In the genomic region with DNA sequence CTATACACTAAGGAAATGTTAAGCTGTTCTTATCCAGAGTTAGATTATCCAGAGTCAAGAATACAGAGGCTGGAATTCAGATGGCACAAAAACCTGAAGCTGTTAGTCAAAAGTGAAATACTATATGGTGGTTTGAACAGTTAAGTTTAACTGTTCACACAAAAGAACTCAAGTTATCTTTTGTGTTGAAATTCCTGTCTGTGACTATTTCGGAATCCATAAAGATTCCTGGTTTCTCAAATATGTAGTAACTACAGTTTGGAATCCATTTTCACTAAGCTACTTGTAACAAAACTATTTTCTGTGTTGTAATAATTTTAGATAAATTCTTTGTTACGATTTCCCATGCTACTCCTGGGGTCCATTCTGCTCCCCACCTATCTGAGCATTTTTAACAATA, we compare ENCODE assay signal across 32 cellular contexts.
"Had no signal": no experiment of that assay in that cellular context is flagged by ENCODE, and none has a peak within 500 bp of the region (broad histone marks: within the 10 kb centered on the region; RNA-seq: fewer than 3 reads in every experiment).

No MANE protein-coding gene starts in this region.

- H3K9me3 Mint-ChIP-seq: activated CD4-positive, alpha-beta memory T cell treated with anti-CD3 and anti-CD28 coated beads for 36 hours; activated CD4-positive, alpha-beta T cell treated with anti-CD3 and anti-CD28 coated beads, Interleukin-2, amount 10 ng/mL, durations not matched to agents 24 days and 14 days; activated naive CD4-positive, alpha-beta T cell treated with anti-CD3 and anti-CD28 coated beads, Interleukin-2, amount 10 ng/mL, durations not matched to agents 7 days and 5 days; activated naive CD4-positive, alpha-beta T cell treated with anti-CD3 and anti-CD28 coated beads, Interleukin-2, amount 50 U/mL, for 72 hours; activated naive CD8-positive, alpha-beta T cell treated with anti-CD3 and anti-CD28 coated beads, Interleukin-2, amount 10 ng/mL, durations not matched to agents 7 days and 5 days; activated T-helper 1 cell treated with anti-CD3 and anti-CD28 coated beads, Interleukin-12 subunit alpha, Interleukin-12 subunit beta, Interleukin-2, Interleukin-4 antibody, amounts not matched to agents 30 ng/mL and 10 ng/mL and 1 ng/mL, durations not matched to agents 14 hours and 24 hours and 36 hours; effector memory CD8-positive, alpha-beta T cell; T-cell; T-helper 1 cell treated with Interleukin-12 subunit alpha and Interleukin-12 subunit beta and Interleukin-4 antibody, amounts not matched to agents 30 μg/mL and 1 μg/mL, for 36 hours; T-helper 2 cell treated with Interferon-gamma antibody and Interleukin-4, amounts not matched to agents 5 μg/mL and 100 μg/mL, for 36 hours had no signal

- H3K27ac Mint-ChIP-seq: activated CD4-positive, alpha-beta memory T cell treated with anti-CD3 and anti-CD28 coated beads for 36 hours; activated CD4-positive, alpha-beta T cell treated with anti-CD3 and anti-CD28 coated beads for 36 hours; activated CD4-positive, alpha-beta T cell treated with anti-CD3 and anti-CD28 coated beads, Interleukin-2, amount 10 ng/mL, durations not matched to agents 24 days and 14 days; activated CD8-positive, alpha-beta memory T cell treated with anti-CD3 and anti-CD28 coated beads, Interleukin-2, amount 10 ng/mL, durations not matched to agents 7 days and 5 days; activated CD8-positive, alpha-beta T cell treated with anti-CD3 and anti-CD28 coated beads, Interleukin-2, amount 10 ng/mL, durations not matched to agents 7 days and 5 days; activated naive CD4-positive, alpha-beta T cell treated with anti-CD3 and anti-CD28 coated beads, Interleukin-2, amount 10 ng/mL, durations not matched to agents 7 days and 5 days; activated naive CD4-positive, alpha-beta T cell treated with anti-CD3 and anti-CD28 coated beads, Interleukin-2, amount 50 U/mL, for 72 hours; activated naive CD8-positive, alpha-beta T cell treated with anti-CD3 and anti-CD28 coated beads, Interleukin-2, amount 10 ng/mL, durations not matched to agents 7 days and 5 days; activated T-helper 1 cell treated with anti-CD3 and anti-CD28 coated beads, Interleukin-12 subunit alpha, Interleukin-12 subunit beta, Interleukin-2, Interleukin-4 antibody, amounts not matched to agents 30 ng/mL and 10 ng/mL and 1 ng/mL, durations not matched to agents 14 hours and 24 hours and 36 hours; effector memory CD8-positive, alpha-beta T cell; T-cell; T-helper 1 cell treated with Interleukin-12 subunit alpha and Interleukin-12 subunit beta and Interleukin-4 antibody, amounts not matched to agents 30 μg/mL and 1 μg/mL, for 36 hours; T-helper 2 cell treated with Interferon-gamma antibody and Interleukin-4, amounts not matched to agents 5 μg/mL and 100 μg/mL, for 36 hours had no signal

- H3K4me1 ChIP-seq: esophagus muscularis mucosa had no signal

- DNase-seq: activated CD4-positive, alpha-beta memory T cell treated with anti-CD3 and anti-CD28 coated beads for 36 hours; activated CD4-positive, alpha-beta T cell treated with anti-CD3 and anti-CD28 coated beads for 36 hours; activated CD4-positive, alpha-beta T cell treated with anti-CD3 and anti-CD28 coated beads, Interleukin-2, amount 10 ng/mL, durations not matched to agents 24 days and 14 days; activated CD4-positive, CD25-positive, alpha-beta regulatory T cell; activated CD4-positive, CD25-positive, alpha-beta regulatory T cell treated with anti-CD3 and anti-CD28 coated beads, Interleukin-2, amount 50 U/mL, for 72 hours; activated CD8-positive, alpha-beta memory T cell treated with anti-CD3 and anti-CD28 coated beads, Interleukin-2, amount 10 ng/mL, durations not matched to agents 7 days and 5 days; activated CD8-positive, alpha-beta memory T cell treated with anti-CD3 and anti-CD28 coated beads, Interleukin-2, amount 50 U/mL, for 4 hours; activated CD8-positive, alpha-beta T cell treated with anti-CD3 and anti-CD28 coated beads, Interleukin-2, amount 10 ng/mL, durations not matched to agents 7 days and 5 days; activated gamma-delta T cell; activated naive CD4-positive, alpha-beta T cell; activated naive CD4-positive, alpha-beta T cell treated with anti-CD3 and anti-CD28 coated beads, Interleukin-2, amount 10 ng/mL, durations not matched to agents 7 days and 5 days; activated naive CD8-positive, alpha-beta T cell treated with anti-CD3 and anti-CD28 coated beads, Interleukin-2, amount 10 ng/mL, durations not matched to agents 7 days and 5 days; activated T-cell treated with anti-CD3 and anti-CD28 coated beads, Interleukin-2, amount 50 U/mL, for 1 hour; activated T-cell treated with anti-CD3 and anti-CD28 coated beads, Interleukin-2, amount 50 U/mL, for 48 hours; amygdala; aorta; body of pancreas; caudate nucleus; cortex of kidney; dermis blood vessel endothelial cell; effector CD4-positive, alpha-beta T cell; effector memory CD8-positive, alpha-beta T cell; erythroblast; foreskin fibroblast; head of caudate nucleus; T-cell; T1000 had no signal

- H3K27me3 Mint-ChIP-seq: activated CD4-positive, alpha-beta memory T cell treated with anti-CD3 and anti-CD28 coated beads for 36 hours; activated CD4-positive, alpha-beta T cell treated with anti-CD3 and anti-CD28 coated beads for 36 hours; activated CD4-positive, alpha-beta T cell treated with anti-CD3 and anti-CD28 coated beads, Interleukin-2, amount 10 ng/mL, durations not matched to agents 24 days and 14 days; activated CD8-positive, alpha-beta memory T cell treated with anti-CD3 and anti-CD28 coated beads, Interleukin-2, amount 10 ng/mL, durations not matched to agents 7 days and 5 days; activated naive CD4-positive, alpha-beta T cell treated with anti-CD3 and anti-CD28 coated beads, Interleukin-2, amount 10 ng/mL, durations not matched to agents 7 days and 5 days; activated naive CD8-positive, alpha-beta T cell treated with anti-CD3 and anti-CD28 coated beads, Interleukin-2, amount 10 ng/mL, durations not matched to agents 7 days and 5 days; effector memory CD8-positive, alpha-beta T cell; T-cell had no signal

- H3K27me3 ChIP-seq: body of pancreas, esophagus muscularis mucosa had no signal

- H3K4me1 Mint-ChIP-seq: activated CD4-positive, alpha-beta T cell treated with anti-CD3 and anti-CD28 coated beads, Interleukin-2, amount 10 ng/mL, durations not matched to agents 24 days and 14 days; activated CD8-positive, alpha-beta memory T cell treated with anti-CD3 and anti-CD28 coated beads, Interleukin-2, amount 10 ng/mL, durations not matched to agents 7 days and 5 days; activated naive CD4-positive, alpha-beta T cell treated with anti-CD3 and anti-CD28 coated beads, Interleukin-2, amount 10 ng/mL, durations not matched to agents 7 days and 5 days; activated naive CD8-positive, alpha-beta T cell treated with anti-CD3 and anti-CD28 coated beads, Interleukin-2, amount 10 ng/mL, durations not matched to agents 7 days and 5 days had no signal

- ATAC-seq: activated CD4-positive, alpha-beta T cell treated with anti-CD3 and anti-CD28 coated beads for 36 hours; activated CD8-positive, alpha-beta memory T cell treated with anti-CD3 and anti-CD28 coated beads, Interleukin-2, amount 10 ng/mL, durations not matched to agents 7 days and 5 days; activated CD8-positive, alpha-beta T cell treated with anti-CD3 and anti-CD28 coated beads, Interleukin-2, amount 10 ng/mL, durations not matched to agents 7 days and 5 days; activated naive CD4-positive, alpha-beta T cell treated with anti-CD3 and anti-CD28 coated beads, Interleukin-2, amount 50 U/mL, for 72 hours; body of pancreas; effector memory CD8-positive, alpha-beta T cell; T-cell had no signal

- H3K9me3 ChIP-seq: body of pancreas, esophagus muscularis mucosa had no signal

- H3K27ac ChIP-seq: body of pancreas, esophagus muscularis mucosa had no signal

- H3K36me3 Mint-ChIP-seq: activated naive CD4-positive, alpha-beta T cell treated with anti-CD3 and anti-CD28 coated beads, Interleukin-2, amount 10 ng/mL, durations not matched to agents 7 days and 5 days had no signal

- H3K4me3 Mint-ChIP-seq: activated CD4-positive, alpha-beta memory T cell treated with anti-CD3 and anti-CD28 coated beads for 36 hours; activated CD4-positive, alpha-beta T cell treated with anti-CD3 and anti-CD28 coated beads for 36 hours; activated CD4-positive, alpha-beta T cell treated with anti-CD3 and anti-CD28 coated beads, Interleukin-2, amount 10 ng/mL, durations not matched to agents 24 days and 14 days; activated CD8-positive, alpha-beta memory T cell treated with anti-CD3 and anti-CD28 coated beads, Interleukin-2, amount 10 ng/mL, durations not matched to agents 7 days and 5 days; activated CD8-positive, alpha-beta T cell treated with anti-CD3 and anti-CD28 coated beads, Interleukin-2, amount 10 ng/mL, durations not matched to agents 7 days and 5 days; activated naive CD4-positive, alpha-beta T cell treated with anti-CD3 and anti-CD28 coated beads, Interleukin-2, amount 10 ng/mL, durations not matched to agents 7 days and 5 days; activated naive CD8-positive, alpha-beta T cell treated with anti-CD3 and anti-CD28 coated beads, Interleukin-2, amount 10 ng/mL, durations not matched to agents 7 days and 5 days; activated T-helper 1 cell treated with anti-CD3 and anti-CD28 coated beads, Interleukin-12 subunit alpha, Interleukin-12 subunit beta, Interleukin-2, Interleukin-4 antibody, amounts not matched to agents 30 ng/mL and 10 ng/mL and 1 ng/mL, durations not matched to agents 14 hours and 24 hours and 36 hours; effector memory CD8-positive, alpha-beta T cell; T-cell; T-helper 1 cell treated with Interleukin-12 subunit alpha and Interleukin-12 subunit beta and Interleukin-4 antibody, amounts not matched to agents 30 μg/mL and 1 μg/mL, for 36 hours; T-helper 2 cell treated with Interferon-gamma antibody and Interleukin-4, amounts not matched to agents 5 μg/mL and 100 μg/mL, for 36 hours had no signal

- H3K4me3 ChIP-seq: body of pancreas, esophagus muscularis mucosa had no signal
